In genomic region chr1:170309389-170310013, GRCh38 we compare ENCODE assay signal across 11 cellular contexts.
A peak's percentile ranks its signal among the peaks of the same experiment; 100 is the strongest.
DNase-seq lines count a peak whose midpoint lies in the region; ATAC-seq and TF ChIP-seq lines count a peak whose summit lies in the region.
"Had no signal": no experiment of that assay in that cellular context is flagged by ENCODE, and none has a peak within 500 bp of the region (broad histone marks: within the 10 kb centered on the region; RNA-seq: fewer than 3 reads in every experiment).

No MANE protein-coding gene starts in this region.

- H3K9me3 ChIP-seq in SJSA1 (replicated peaks), result 0 out of 2 replicates have a peak, but pooled peaks cover 4% of the 10 kb centered on the region

- peaks cover 26% of the 10 kb centered on the region for H3K4me1 ChIP-seq in SJSA1 (replicated peaks)

- peak; percentile 89 for DNase-seq in BJ (ENCODE audit: low read depth)
- DNase-seq in SJSA1 (ENCODE audit: low read depth in 1 of 2, low spot score in 2 of 2), result peak; percentile 76 to 78
- peak; percentile 87 for DNase-seq in fibroblast of villous mesenchyme (ENCODE audit: low read depth)
- peak; percentile 58 for DNase-seq in sciatic nerve (ENCODE audit: low spot score)
- DNase-seq in RWPE1 (ENCODE audit: low spot score), result no peak
- DNase-seq in caudate nucleus (lab: John Stamatoyannopoulos, UW), result no peak
- DNase-seq in NCI-H1417 treated with DMSO at 0.1 percent for 48 hours (lab: John Stamatoyannopoulos, UW), result no peak
- DNase-seq: activated CD4-positive, alpha-beta T cell treated with anti-CD3 and anti-CD28 coated beads, Interleukin-2, amount 50 U/mL, for 4 hours; NCI-H2029 treated with DMSO at 0.1 percent for 48 hours; nucleus accumbens had no signal

- CTCF ChIA-PET in BJ (lab: Yijun Ruan, JAX), result no interaction called here
- CTCF ChIA-PET in RWPE1 (lab: Yijun Ruan, JAX), result no interaction called here

- H3K27me3 ChIP-seq in BJ (ENCODE audit: control insufficient read depth, insufficient read depth, low read length) (no peaks in the 10 kb centered on the region), SJSA1 (replicated peaks) (peaks cover under 1% of the 10 kb centered on the region; the same call in 1 of the 2 replicates)

- intact Hi-C loops in sciatic nerve (cut with DNase I), result no loop called here

- H3K4me3 ChIP-seq in BJ (ENCODE audit: low read depth, low read length) (no peak overlapping the region), SJSA1 (no peak overlapping the region), fibroblast of villous mesenchyme (ENCODE audit: low read depth, low read length) (no peak overlapping the region)

- TF ChIP-seq CTCF in BJ (IDR thresholded peaks at IDR 0.05; ENCODE audit: insufficient read depth, low read depth, low read length) (no peak), fibroblast of villous mesenchyme (IDR thresholded peaks at IDR 0.05; ENCODE audit: insufficient read depth, low read depth, low read length) (no peak), RWPE1 (conservative IDR thresholded peaks at IDR 0.05; ENCODE audit: low read depth) (no peak)

- ATAC-seq in sciatic nerve, result peak; percentile 44
- no peak for ATAC-seq in activated CD4-positive, CD25-positive, alpha-beta regulatory T cell treated with anti-CD3 and anti-CD28 coated beads, Interleukin-2, amount 50 U/mL, for 24 hours

- POLR2A ChIA-PET in BJ (lab: Charles Lee) (interaction anchor here (0.6 kb wide), 1 partner anchor 253 kb away, joined by 3 read pairs; no protein-coding TSS in a partner anchor), RWPE1 (lab: Yijun Ruan, JAX; ENCODE audit: low non-redundant PET) (no interaction called here)

- H3K27ac ChIP-seq in SJSA1 (peak overlapping the region; percentile 74), RWPE1 (no peak overlapping the region), caudate nucleus (ENCODE audit: low read depth, low read length) (no peak overlapping the region)

- H3K36me3 ChIP-seq in BJ (ENCODE audit: control insufficient read depth, insufficient read depth, low read length) (no peaks in the 10 kb centered on the region), SJSA1 (no peaks in the 10 kb centered on the region)

Comparison
In these comparisons a context has a peak if more than half of its experiments do, and no peak if none do; other contexts are left out.
1. DNase-seq: peak in BJ (single experiment), SJSA1 (2 of 2), fibroblast of villous mesenchyme (single experiment) and sciatic nerve (single experiment); none in RWPE1 (single experiment), caudate nucleus (0 of 61) and NCI-H1417 treated with DMSO at 0.1 percent for 48 hours (single experiment).